In the genomic region with DNA sequence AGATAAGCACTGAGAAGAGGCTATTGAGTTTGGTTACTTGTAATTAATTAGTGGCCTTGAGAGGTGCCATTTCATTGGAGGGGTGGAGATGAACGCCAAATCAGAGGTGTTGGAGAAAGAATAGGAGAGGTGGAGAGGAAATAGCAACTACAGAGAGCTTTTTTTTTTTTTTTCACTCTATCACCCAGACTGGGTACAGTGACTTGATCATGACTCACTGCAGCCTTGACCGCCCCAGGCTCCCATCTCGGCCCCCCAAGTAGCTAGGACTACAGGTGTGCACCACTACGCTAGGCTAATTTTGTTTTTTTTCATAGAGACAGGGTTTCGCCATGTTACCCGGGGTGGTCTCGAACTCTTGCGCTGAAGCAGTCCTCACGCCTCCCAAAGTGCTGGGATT, we compare ENCODE assay signal across 22 cellular contexts. TPM values are rescaled to one million over a fixed set of nuclear protein-coding genes. Genes with fewer than 3 reads are reported as not detected.
DNase-seq lines count a peak whose midpoint lies in the region; ATAC-seq, FAIRE-seq and TF ChIP-seq lines count a peak whose summit lies in the region.
"Had no signal": no experiment of that assay in that cellular context is flagged by ENCODE, and none has a peak within 500 bp of the region (broad histone marks: within the 10 kb centered on the region; RNA-seq: fewer than 3 reads in every experiment).

No MANE protein-coding gene starts in this region.

- H3K27ac ChIP-seq in A549 (no peak overlapping the region; a peak in 1 of 6 replicates), left lung (no peak overlapping the region), psoas muscle (no peak overlapping the region)
- H3K27ac ChIP-seq: C4-2B, HL-60 had no signal

- no peak for DNase-seq in A549 (ENCODE audit: low read depth in 1 of 2, low spot score in 1 of 2)
- DNase-seq in HT1080 (ENCODE audit: low read depth): peak; percentile 58
- peak; percentile 35 for DNase-seq in epithelial cell of esophagus (ENCODE audit: low read depth)
- no peak for DNase-seq in left lung
- DNase-seq in NCI-H345 treated with DMSO at 0.1 percent for 48 hours (lab: John Stamatoyannopoulos, UW; ENCODE audit: unreplicated experiment): no peak
- no peak for DNase-seq in NCI-H2029 treated with DMSO at 0.1 percent for 48 hours (lab: John Stamatoyannopoulos, UW)
- no peak for DNase-seq in psoas muscle
- DNase-seq: AML-193; Caco-2; CD4-positive, alpha-beta T cell; HCEC 1CT; IMR-90 had no signal

- peaks cover 0 to 38% of the 10 kb centered on the region in 2 donors for H3K27me3 ChIP-seq in left lung
- peaks cover 0 to 31% (median 2%) of the 10 kb centered on the region in 3 donors for H3K27me3 ChIP-seq in psoas muscle (ENCODE audit: insufficient read depth in 3 of 3, low read length in 2 of 3)

- H3K9me3 ChIP-seq in A549 (peaks cover 3% of the 10 kb centered on the region; the same call in 1 of the 3 replicates), left lung (no peaks in the 10 kb centered on the region), psoas muscle (peaks cover 15% of the 10 kb centered on the region)
- H3K9me3 ChIP-seq: Caco-2 had no signal

- CTCF ChIA-PET in A549 (lab: Yijun Ruan, JAX): interaction anchor here (1.7 kb wide), 1 partner anchor 211 kb away, joined by 5 read pairs; no protein-coding TSS in a partner anchor

- intact Hi-C loops in left lung (cut with DNase I): no loop called here
- intact Hi-C loops in psoas muscle (cut with DNase I): no loop called here

- TF ChIP-seq CTCF in A549 (IDR thresholded peaks at IDR 0.05) (no peak), epithelial cell of esophagus (IDR thresholded peaks at IDR 0.05; ENCODE audit: insufficient read depth, low read depth, low read length, missing control alignments) (no peak), left lung (IDR thresholded peaks at IDR 0.05) (no peak), psoas muscle (IDR thresholded peaks at IDR 0.05) (no peak)

- no peak for TF ChIP-seq POLR2A in A549 (IDR thresholded peaks at IDR 0.05; ENCODE audit: low read length)

- no peak overlapping the region for H3K4me3 ChIP-seq in A549
- no peak overlapping the region for H3K4me3 ChIP-seq in epithelial cell of esophagus (ENCODE audit: low read length)
- H3K4me3 ChIP-seq in left lung: no peak overlapping the region
- no peak overlapping the region for H3K4me3 ChIP-seq in psoas muscle
- H3K4me3 ChIP-seq: GM12878, GM23338, K562 had no signal

- POLR2A ChIA-PET in A549 (lab: Yijun Ruan, JAX): interaction anchor here (0.6 kb wide), 1 partner anchor 212 kb away, joined by 4 read pairs; no protein-coding TSS in a partner anchor

- no peak for FAIRE-seq in A549 (lab: Jason Lieb, UNC)
- FAIRE-seq: A204.1, D721Med, GM12878, H54, HTR-8/SVneo, K562 had no signal

- no peak for TF ChIP-seq RAD21 in A549 (conservative IDR thresholded peaks at IDR 0.05 in 1 of 2, IDR thresholded peaks at IDR 0.05 in 1 of 2)

- no peak for ATAC-seq in A549
- ATAC-seq in left lung: peak; percentile 47
- no peak for ATAC-seq in GM19035 (IDR thresholded peaks at IDR 0.05; ENCODE audit: unreplicated experiment)
- no peak for ATAC-seq in psoas muscle
- ATAC-seq: GM12878, GM23338, K562 had no signal

- H3K36me3 ChIP-seq in left lung (no peaks in the 10 kb centered on the region), psoas muscle (ENCODE audit: insufficient read depth in 1 of 2, low read depth in 1 of 2) (no peaks in the 10 kb centered on the region)

- 81% methylated on average over 7 of the region's 9 CpGs for WGBS in A549 (ENCODE audit: missing lambda C conversion rate)
- WGBS in psoas muscle, 3 donors: 87 to 99% (median 97%) methylated on average over 9 of the region's 9 CpGs

- TF ChIP-seq EP300 in A549 (IDR thresholded peaks at IDR 0.05): no peak

- H3K4me2 ChIP-seq in A549: 0 out of 3 replicates have a peak overlapping the region, but pooled peaks have one; percentile 12
- H3K4me2 ChIP-seq: GM23338 had no signal

- H3K4me1 ChIP-seq in A549 (peaks cover 25% of the 10 kb centered on the region), left lung (no peaks in the 10 kb centered on the region), psoas muscle (no peaks in the 10 kb centered on the region)
- H3K4me1 ChIP-seq: Caco-2 had no signal

TF ChIP-seq in A549, 52 proteins besides CTCF, POLR2A, EP300 and RAD21:
- TF ChIP-seq CBX2 (IDR thresholded peaks at IDR 0.05; ENCODE audit: borderline replicate concordance, low read depth) (no peak), HDAC2 (IDR thresholded peaks at IDR 0.05) (no peak), CBX8 (IDR thresholded peaks at IDR 0.05) (no peak), EHF (CRISPR knock-in tag; IDR thresholded peaks at IDR 0.05) (no peak), KDM5A (IDR thresholded peaks at IDR 0.05) (no peak), HEYL (CRISPR knock-in tag; IDR thresholded peaks at IDR 0.05) (no peak)

RNA-seq across cellular contexts. Expression of gene NHS, which starts 5.2 kb away (rescaled TPM):
- polyA plus RNA-seq in A549 (2011; rRNA removed) (5.0 and 9.9 TPM in 2 replicates), A549 (2017; fragmentation: RNase III; extraction: RNeasy Plus Mini Kit Qiagen cat#74134 plus additional on column Dnase treatment) (3.6 to 4.3 TPM (median 4.2 TPM) in 3 replicates), psoas muscle (under 1 TPM; 0.04 to 0.09 (median 0.08) TPM)
- 0.91 and 1.1 TPM in 2 replicates for polyA plus RNA-seq in A549 (2012; cell fraction: cytosol; rRNA removed)
- polyA plus RNA-seq in A549 (2012; cell fraction: nucleus; rRNA removed): 3.0 and 3.6 TPM in 2 replicates
- 9.6 and 12.5 TPM in 2 replicates for polyA minus RNA-seq in A549 (2011; rRNA and poly(A)+ RNA removed)
- total RNA-seq in HT1080 (2014; rRNA removed; shearing (Covaris generic)): 4.6 and 5.4 TPM in 2 replicates
- polyA plus RNA-seq in HT1080 (2015; cell fraction: cytosol; rRNA removed): 3.3 and 4.2 TPM in 2 replicates
- 14.4 and 15.2 TPM in 2 replicates for polyA plus RNA-seq in HT1080 (2015; cell fraction: nucleus; rRNA removed)
- total RNA-seq in left lung (1 to 10 TPM; 1.4 to 2.0 TPM), psoas muscle (1 to 10 TPM in 1 of 4 donors, under 1 TPM in 3; 0.22 to 1.3 (median 0.37) TPM)
- polyA plus RNA-seq: K562 had no signal

Comparison
In these comparisons a context has a peak if more than half of its experiments do, and no peak if none do; other contexts are left out.
1. DNase-seq: peak in HT1080 (single experiment) and epithelial cell of esophagus (single experiment); none in A549 (0 of 2), left lung (0 of 2), NCI-H345 treated with DMSO at 0.1 percent for 48 hours (single experiment), NCI-H2029 treated with DMSO at 0.1 percent for 48 hours (single experiment) and psoas muscle (0 of 2).